In genomic region chr2:61362873-61363272, GRCh38 we compare ENCODE assay signal across 27 cellular contexts.
"Had no signal": no experiment of that assay in that cellular context is flagged by ENCODE, and none has a peak within 500 bp of the region (broad histone marks: within the 10 kb centered on the region; RNA-seq: fewer than 3 reads in every experiment).

No MANE protein-coding gene starts in this region.

- H3K4me3 ChIP-seq: left ventricle myocardium inferior, lung, ovary, prostate gland, skin epidermis, stomach, testis, thyroid gland, transverse colon, upper lobe of left lung, vagina had no signal

- ATAC-seq: right cardiac atrium; sciatic nerve; stimulated activated naive CD8-positive, alpha-beta T cell treated with anti-CD3 and anti-CD28 coated beads, Interleukin-15, Interleukin-2, amounts not matched to agents 100 U/mL and 50 U/mL, for 24 hours had no signal

- H3K4me1 ChIP-seq: prostate gland, testis, thyroid gland, vagina had no signal

- H3K9me3 ChIP-seq: left ventricle myocardium inferior, ovary, prostate gland, stomach, testis, thyroid gland, transverse colon, upper lobe of left lung, vagina had no signal

- DNase-seq: hypothalamus; immature natural killer cell; islet precursor cell; left ventricle myocardium inferior; mesendoderm; naive B cell; natural killer cell; ovary; posterior cingulate gyrus; retina; right cardiac atrium; stimulated activated CD4-positive, alpha-beta T cell treated with anti-CD3 and anti-CD28 coated beads, Interleukin-12 subunit alpha, Interleukin-12 subunit beta, amount 100 ng/mL, for 4 hours; stimulated activated CD4-positive, alpha-beta T cell treated with anti-CD3 and anti-CD28 coated beads, Interleukin-15, amount 100 ng/mL, for 24 hours; stimulated activated CD4-positive, alpha-beta T cell treated with anti-CD3 and anti-CD28 coated beads, Interleukin-2, amount 100 ng/mL, for 24 hours; stimulated activated CD4-positive, alpha-beta T cell treated with anti-CD3 and anti-CD28 coated beads, Interleukin-4, amount 100 ng/mL, for 1 hour; stimulated activated naive B cell treated with anti-CD40 and anti-IgM and Interleukin-4, amounts not matched to agents 10 μg/mL and 1 μg/mL and 100 μg/mL, for 72 hours; stimulated activated naive CD8-positive, alpha-beta T cell treated with anti-CD3 and anti-CD28 coated beads, Interleukin-15, Interleukin-2, amounts not matched to agents 100 U/mL and 50 U/mL, for 24 hours; stomach; testis; thyroid gland; transverse colon; upper lobe of left lung had no signal

- H3K36me3 ChIP-seq: ovary, prostate gland had no signal

- H3K27me3 ChIP-seq: ovary, stomach, testis, thyroid gland, transverse colon, upper lobe of left lung, vagina had no signal

- H3K27ac ChIP-seq: left ventricle myocardium inferior, ovary, prostate gland, skin epidermis, stomach, testis, thyroid gland, transverse colon, upper lobe of left lung, vagina had no signal
